ENCODE assay signal across 21 cellular contexts in the genomic region with DNA sequence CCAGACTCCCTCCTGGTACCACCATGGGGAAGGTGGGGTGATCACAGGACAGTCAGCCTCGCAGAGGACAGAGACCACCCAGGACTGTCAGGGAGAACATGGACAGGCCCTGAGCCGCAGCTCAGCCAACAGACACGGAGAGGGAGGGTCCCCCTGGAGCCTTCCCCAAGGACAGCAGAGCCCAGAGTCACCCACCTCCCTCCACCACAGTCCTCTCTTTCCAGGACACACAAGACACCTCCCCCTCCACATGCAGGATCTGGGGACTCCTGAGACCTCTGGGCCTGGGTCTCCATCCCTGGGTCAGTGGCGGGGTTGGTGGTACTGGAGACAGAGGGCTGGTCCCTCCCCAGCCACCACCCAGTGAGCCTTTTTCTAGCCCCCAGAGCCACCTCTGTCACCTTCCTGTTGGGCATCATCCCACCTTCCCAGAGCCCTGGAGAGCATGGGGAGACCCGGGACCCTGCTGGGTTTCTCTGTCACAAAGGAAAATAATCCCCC. TPM values are rescaled to one million over a fixed set of nuclear protein-coding genes. Genes with fewer than 3 reads are reported as not detected.
DNase-seq lines count a peak whose midpoint lies in the region; ATAC-seq and TF ChIP-seq lines count a peak whose summit lies in the region.
"Had no signal": no experiment of that assay in that cellular context is flagged by ENCODE, and none has a peak within 500 bp of the region (broad histone marks: within the 10 kb centered on the region; RNA-seq: fewer than 3 reads in every experiment).

No MANE protein-coding gene starts in this region.

- CTCF ChIA-PET in activated CD8-positive, alpha-beta memory T cell treated with anti-CD3 and anti-CD28 coated beads, Interleukin-2, amount 10 ng/mL, durations not matched to agents 7 days and 5 days (lab: Charles Lee): interaction anchor here (1.2 to 2.3 kb wide), 8 partner anchors 16 to 87 kb away, joined by 5 to 27 read pairs (median 18); no protein-coding TSS in a partner anchor

- no peaks in the 10 kb centered on the region for H3K9me3 Mint-ChIP-seq in activated CD8-positive, alpha-beta memory T cell treated with anti-CD3 and anti-CD28 coated beads, Interleukin-2, amount 10 ng/mL, durations not matched to agents 7 days and 5 days (ENCODE audit: low read depth)
- H3K9me3 Mint-ChIP-seq in type B pancreatic cell: no peaks in the 10 kb centered on the region
- H3K9me3 Mint-ChIP-seq: CD8-positive, alpha-beta T cell; GM23338 had no signal

- TF ChIP-seq CTCF in type B pancreatic cell (conservative IDR thresholded peaks at IDR 0.05): no peak

- H3K4me1 Mint-ChIP-seq in activated CD8-positive, alpha-beta memory T cell treated with anti-CD3 and anti-CD28 coated beads, Interleukin-2, amount 10 ng/mL, durations not matched to agents 7 days and 5 days: peaks cover 3% of the 10 kb centered on the region
- H3K4me1 Mint-ChIP-seq in type B pancreatic cell (ENCODE audit: unreplicated experiment): no peaks in the 10 kb centered on the region
- H3K4me1 Mint-ChIP-seq: H9 had no signal

- no peak for ATAC-seq in activated CD8-positive, alpha-beta memory T cell treated with anti-CD3 and anti-CD28 coated beads, Interleukin-2, amount 10 ng/mL, durations not matched to agents 7 days and 5 days
- ATAC-seq: CD8-positive, alpha-beta T cell had no signal

- H3K4me3 Mint-ChIP-seq in activated CD8-positive, alpha-beta memory T cell treated with anti-CD3 and anti-CD28 coated beads, Interleukin-2, amount 10 ng/mL, durations not matched to agents 7 days and 5 days: no peak overlapping the region
- H3K4me3 Mint-ChIP-seq in type B pancreatic cell: no peak overlapping the region
- H3K4me3 Mint-ChIP-seq: B cell, GM23338, H9 had no signal

- peaks cover 24% of the 10 kb centered on the region for H3K27me3 Mint-ChIP-seq in activated CD8-positive, alpha-beta memory T cell treated with anti-CD3 and anti-CD28 coated beads, Interleukin-2, amount 10 ng/mL, durations not matched to agents 7 days and 5 days
- H3K27me3 Mint-ChIP-seq in type B pancreatic cell: no peaks in the 10 kb centered on the region

- no peak overlapping the region for H3K27ac Mint-ChIP-seq in activated CD8-positive, alpha-beta memory T cell treated with anti-CD3 and anti-CD28 coated beads, Interleukin-2, amount 10 ng/mL, durations not matched to agents 7 days and 5 days
- no peak overlapping the region for H3K27ac Mint-ChIP-seq in type B pancreatic cell
- H3K27ac Mint-ChIP-seq: B cell; CD8-positive, alpha-beta T cell; GM23338; H9 had no signal

- H3K36me3 Mint-ChIP-seq in activated CD8-positive, alpha-beta memory T cell treated with anti-CD3 and anti-CD28 coated beads, Interleukin-2, amount 10 ng/mL, durations not matched to agents 7 days and 5 days: no peaks in the 10 kb centered on the region
- H3K36me3 Mint-ChIP-seq in type B pancreatic cell: no peaks in the 10 kb centered on the region
- H3K36me3 Mint-ChIP-seq: CD8-positive, alpha-beta T cell had no signal

- DNase-seq in activated CD8-positive, alpha-beta memory T cell treated with anti-CD3 and anti-CD28 coated beads for 24 hours: peak; percentile 54
- no peak for DNase-seq in activated CD8-positive, alpha-beta memory T cell treated with anti-CD3 and anti-CD28 coated beads, Interleukin-2, amount 10 ng/mL, durations not matched to agents 7 days and 5 days
- peak; percentile 40 for DNase-seq in activated CD8-positive, alpha-beta memory T cell treated with anti-CD3 and anti-CD28 coated beads, Interleukin-2, amount 50 U/mL, for 48 hours
- peak; percentile 51 for DNase-seq in mesenteric fat pad (ENCODE audit: low spot score)
- peak; percentile 40 for DNase-seq in type B pancreatic cell (ENCODE audit: extremely low spot score, unreplicated experiment)
- DNase-seq in stimulated activated naive CD4-positive, alpha-beta T cell (lab: John Stamatoyannopoulos, UW): no peak
- no peak for DNase-seq in activated CD4-positive, alpha-beta T cell treated with anti-CD3 and anti-CD28 coated beads, Interleukin-2, amount 50 U/mL, for 48 hours
- DNase-seq: CD8-positive, alpha-beta T cell; H9; IMR-90; KG1; MG63; NCI-H1105 treated with DMSO at 0.1 percent for 48 hours; NCI-H2107; NCI-H446; NCI-H526; NK-92 treated with Interleukin-12 subunit alpha and Interleukin-12 subunit beta, amount 100 ng/mL, for 24 hours had no signal

RNA-seq across cellular contexts. Expression of gene CEACAM5, which starts 0.5 kb away (rescaled TPM):
- not detected for total RNA-seq in activated CD8-positive, alpha-beta memory T cell treated with anti-CD3 and anti-CD28 coated beads, Interleukin-2, amount 10 ng/mL, durations not matched to agents 7 days and 5 days
- total RNA-seq in mesenteric fat pad (0.35 TPM), type B pancreatic cell (ENCODE audit: low replicate concordance) (13.5 and 13.9 TPM in 2 replicates)
- total RNA-seq: B cell; CD8-positive, alpha-beta T cell; GM23338; H9; IMR-90 had no signal

RNA-seq across cellular contexts. Expression of gene CEACAM7, which starts 19.9 kb away (rescaled TPM):
- total RNA-seq in activated CD8-positive, alpha-beta memory T cell treated with anti-CD3 and anti-CD28 coated beads, Interleukin-2, amount 10 ng/mL, durations not matched to agents 7 days and 5 days: not detected
- total RNA-seq in mesenteric fat pad (not detected), type B pancreatic cell (ENCODE audit: low replicate concordance) (4.4 and 8.0 TPM in 2 replicates)
- total RNA-seq: B cell; Caco-2; CD8-positive, alpha-beta T cell; H9; IMR-90; PC-3 had no signal

RNA-seq across cellular contexts. Expression of gene CEACAM6, which starts 47.4 kb away (rescaled TPM):
- not detected for total RNA-seq in activated CD8-positive, alpha-beta memory T cell treated with anti-CD3 and anti-CD28 coated beads, Interleukin-2, amount 10 ng/mL, durations not matched to agents 7 days and 5 days
- total RNA-seq in mesenteric fat pad: 0.22 TPM
- 29.8 and 76.1 TPM in 2 replicates for total RNA-seq in type B pancreatic cell (ENCODE audit: low replicate concordance)
- total RNA-seq: B cell; CD8-positive, alpha-beta T cell; GM23338; H9; IMR-90 had no signal

Comparison
In these comparisons a context has a peak if more than half of its experiments do, and no peak if none do; other contexts are left out.
1. DNase-seq: peak in activated CD8-positive, alpha-beta memory T cell treated with anti-CD3 and anti-CD28 coated beads for 24 hours (single experiment), activated CD8-positive, alpha-beta memory T cell treated with anti-CD3 and anti-CD28 coated beads, Interleukin-2, amount 50 U/mL, for 48 hours (single experiment), mesenteric fat pad (single experiment) and type B pancreatic cell (single experiment); none in activated CD8-positive, alpha-beta memory T cell treated with anti-CD3 and anti-CD28 coated beads, Interleukin-2, amount 10 ng/mL, durations not matched to agents 7 days and 5 days (single experiment), stimulated activated naive CD4-positive, alpha-beta T cell (0 of 6) and activated CD4-positive, alpha-beta T cell treated with anti-CD3 and anti-CD28 coated beads, Interleukin-2, amount 50 U/mL, for 48 hours (0 of 2).
2. RNA of gene CEACAM5, which starts 0.5 kb away (total RNA-seq): 13.5 to 13.9 TPM in type B pancreatic cell; 0.35 TPM in mesenteric fat pad (single experiment) and not detected in activated CD8-positive, alpha-beta memory T cell treated with anti-CD3 and anti-CD28 coated beads, Interleukin-2, amount 10 ng/mL, durations not matched to agents 7 days and 5 days; every median in the first group is over 10 times any median in the second.
3. RNA of gene CEACAM6, which starts 47.4 kb away (total RNA-seq): 29.8 to 76.1 TPM in type B pancreatic cell; 0.22 TPM in mesenteric fat pad (single experiment) and not detected in activated CD8-positive, alpha-beta memory T cell treated with anti-CD3 and anti-CD28 coated beads, Interleukin-2, amount 10 ng/mL, durations not matched to agents 7 days and 5 days; every median in the first group is over 10 times any median in the second.